In the genomic region with DNA sequence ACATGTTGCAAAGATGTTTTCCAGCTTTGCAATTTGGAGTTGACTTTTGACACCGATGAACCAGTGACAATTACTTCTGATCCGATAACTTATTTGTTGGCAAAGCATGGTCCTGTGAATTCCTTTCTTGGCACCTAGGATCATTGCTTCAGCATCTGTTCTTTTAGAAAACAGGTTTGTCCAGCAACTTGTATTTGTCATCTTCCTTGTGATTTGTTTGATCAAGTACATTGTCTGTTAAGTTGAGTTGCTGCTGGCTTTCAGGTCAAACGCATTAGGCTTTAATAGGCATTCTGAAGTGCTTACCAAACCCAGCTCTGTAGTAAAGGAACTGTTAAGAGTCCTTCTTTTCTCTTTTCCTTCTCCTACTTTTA, we compare ENCODE assay signal across 2 cellular contexts.
TF ChIP-seq lines count a peak whose summit lies in the region.

No MANE protein-coding gene starts in this region.

TF ChIP-seq in Ishikawa, 13 proteins besides CTCF, POLR2A, EP300 and RAD21 (continued from another document):
- no peak for TF ChIP-seq CREB1 (IDR thresholded peaks at IDR 0.05; ENCODE audit: low read depth)
- TF ChIP-seq CEBPB (IDR thresholded peaks at IDR 0.05) = no peak

TF ChIP-seq in K562, 482 proteins besides CTCF, POLR2A, EP300 and RAD21 (continued from another document):
- TF ChIP-seq, protein P1, sequence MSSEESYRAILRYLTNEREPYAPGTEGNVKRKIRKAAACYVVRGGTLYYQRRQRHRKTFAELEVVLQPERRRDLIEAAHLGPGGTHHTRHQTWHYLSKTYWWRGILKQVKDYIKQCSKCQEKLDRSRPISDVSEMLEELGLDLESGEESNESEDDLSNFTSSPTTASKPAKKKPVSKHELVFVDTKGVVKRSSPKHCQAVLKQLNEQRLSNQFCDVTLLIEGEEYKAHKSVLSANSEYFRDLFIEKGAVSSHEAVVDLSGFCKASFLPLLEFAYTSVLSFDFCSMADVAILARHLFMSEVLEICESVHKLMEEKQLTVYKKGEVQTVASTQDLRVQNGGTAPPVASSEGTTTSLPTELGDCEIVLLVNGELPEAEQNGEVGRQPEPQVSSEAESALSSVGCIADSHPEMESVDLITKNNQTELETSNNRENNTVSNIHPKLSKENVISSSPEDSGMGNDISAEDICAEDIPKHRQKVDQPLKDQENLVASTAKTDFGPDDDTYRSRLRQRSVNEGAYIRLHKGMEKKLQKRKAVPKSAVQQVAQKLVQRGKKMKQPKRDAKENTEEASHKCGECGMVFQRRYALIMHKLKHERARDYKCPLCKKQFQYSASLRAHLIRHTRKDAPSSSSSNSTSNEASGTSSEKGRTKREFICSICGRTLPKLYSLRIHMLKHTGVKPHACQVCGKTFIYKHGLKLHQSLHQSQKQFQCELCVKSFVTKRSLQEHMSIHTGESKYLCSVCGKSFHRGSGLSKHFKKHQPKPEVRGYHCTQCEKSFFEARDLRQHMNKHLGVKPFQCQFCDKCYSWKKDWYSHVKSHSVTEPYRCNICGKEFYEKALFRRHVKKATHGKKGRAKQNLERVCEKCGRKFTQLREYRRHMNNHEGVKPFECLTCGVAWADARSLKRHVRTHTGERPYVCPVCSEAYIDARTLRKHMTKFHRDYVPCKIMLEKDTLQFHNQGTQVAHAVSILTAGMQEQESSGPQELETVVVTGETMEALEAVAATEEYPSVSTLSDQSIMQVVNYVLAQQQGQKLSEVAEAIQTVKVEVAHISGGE (CRISPR knock-in tag; IDR thresholded peaks at IDR 0.05) = peak in 1 of 3 experiments; percentile 66; a peak in 1 of 6 replicates
- TF ChIP-seq, protein P2, sequence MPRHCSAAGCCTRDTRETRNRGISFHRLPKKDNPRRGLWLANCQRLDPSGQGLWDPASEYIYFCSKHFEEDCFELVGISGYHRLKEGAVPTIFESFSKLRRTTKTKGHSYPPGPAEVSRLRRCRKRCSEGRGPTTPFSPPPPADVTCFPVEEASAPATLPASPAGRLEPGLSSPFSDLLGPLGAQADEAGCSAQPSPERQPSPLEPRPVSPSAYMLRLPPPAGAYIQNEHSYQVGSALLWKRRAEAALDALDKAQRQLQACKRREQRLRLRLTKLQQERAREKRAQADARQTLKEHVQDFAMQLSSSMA (CRISPR knock-in tag; IDR thresholded peaks at IDR 0.05) = no peak
- TF ChIP-seq HMG20A (CRISPR knock-in tag; conservative IDR thresholded peaks at IDR 0.05) (no peak), ZNF239 (CRISPR knock-in tag; IDR thresholded peaks at IDR 0.05) (no peak), U2AF1 (optimal IDR thresholded peaks at IDR 0.05; ENCODE audit: low read depth, low read length) (no peak), ZKSCAN8 (CRISPR knock-in tag; IDR thresholded peaks at IDR 0.05) (no peak), POLR2H (tag; IDR thresholded peaks at IDR 0.05; ENCODE audit: low read depth) (no peak), RFX7 (CRISPR knock-in tag; IDR thresholded peaks at IDR 0.05) (no peak), BRCA1 (IDR thresholded peaks at IDR 0.05) (no peak), BRCA1 (CRISPR knock-in tag; IDR thresholded peaks at IDR 0.05) (no peak), CCAR2 (IDR thresholded peaks at IDR 0.05; ENCODE audit: low read depth, low read length) (no peak)
- TF ChIP-seq, protein P3, sequence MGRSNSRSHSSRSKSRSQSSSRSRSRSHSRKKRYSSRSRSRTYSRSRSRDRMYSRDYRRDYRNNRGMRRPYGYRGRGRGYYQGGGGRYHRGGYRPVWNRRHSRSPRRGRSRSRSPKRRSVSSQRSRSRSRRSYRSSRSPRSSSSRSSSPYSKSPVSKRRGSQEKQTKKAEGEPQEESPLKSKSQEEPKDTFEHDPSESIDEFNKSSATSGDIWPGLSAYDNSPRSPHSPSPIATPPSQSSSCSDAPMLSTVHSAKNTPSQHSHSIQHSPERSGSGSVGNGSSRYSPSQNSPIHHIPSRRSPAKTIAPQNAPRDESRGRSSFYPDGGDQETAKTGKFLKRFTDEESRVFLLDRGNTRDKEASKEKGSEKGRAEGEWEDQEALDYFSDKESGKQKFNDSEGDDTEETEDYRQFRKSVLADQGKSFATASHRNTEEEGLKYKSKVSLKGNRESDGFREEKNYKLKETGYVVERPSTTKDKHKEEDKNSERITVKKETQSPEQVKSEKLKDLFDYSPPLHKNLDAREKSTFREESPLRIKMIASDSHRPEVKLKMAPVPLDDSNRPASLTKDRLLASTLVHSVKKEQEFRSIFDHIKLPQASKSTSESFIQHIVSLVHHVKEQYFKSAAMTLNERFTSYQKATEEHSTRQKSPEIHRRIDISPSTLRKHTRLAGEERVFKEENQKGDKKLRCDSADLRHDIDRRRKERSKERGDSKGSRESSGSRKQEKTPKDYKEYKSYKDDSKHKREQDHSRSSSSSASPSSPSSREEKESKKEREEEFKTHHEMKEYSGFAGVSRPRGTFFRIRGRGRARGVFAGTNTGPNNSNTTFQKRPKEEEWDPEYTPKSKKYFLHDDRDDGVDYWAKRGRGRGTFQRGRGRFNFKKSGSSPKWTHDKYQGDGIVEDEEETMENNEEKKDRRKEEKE (IDR thresholded peaks at IDR 0.05; ENCODE audit: borderline replicate concordance in 1 of 2, control insufficient read depth in 1 of 2, low read depth in 2 of 2, low read length in 1 of 2) = peak in 1 of 2 experiments; percentile 78; a peak in 1 of 4 replicates
- TF ChIP-seq, protein P4, sequence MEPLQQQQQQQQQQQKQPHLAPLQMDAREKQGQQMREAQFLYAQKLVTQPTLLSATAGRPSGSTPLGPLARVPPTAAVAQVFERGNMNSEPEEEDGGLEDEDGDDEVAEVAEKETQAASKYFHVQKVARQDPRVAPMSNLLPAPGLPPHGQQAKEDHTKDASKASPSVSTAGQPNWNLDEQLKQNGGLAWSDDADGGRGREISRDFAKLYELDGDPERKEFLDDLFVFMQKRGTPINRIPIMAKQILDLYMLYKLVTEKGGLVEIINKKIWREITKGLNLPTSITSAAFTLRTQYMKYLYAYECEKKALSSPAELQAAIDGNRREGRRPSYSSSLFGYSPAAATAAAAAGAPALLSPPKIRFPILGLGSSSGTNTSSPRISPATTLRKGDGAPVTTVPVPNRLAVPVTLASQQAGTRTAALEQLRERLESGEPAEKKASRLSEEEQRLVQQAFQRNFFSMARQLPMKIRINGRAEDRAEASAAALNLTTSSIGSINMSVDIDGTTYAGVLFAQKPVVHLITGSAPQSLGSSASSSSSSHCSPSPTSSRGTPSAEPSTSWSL (CRISPR knock-in tag; IDR thresholded peaks at IDR 0.05; ENCODE audit: borderline replicate concordance) = no peak
